1 cellular context compared by ENCODE assay signal in the genomic region with DNA sequence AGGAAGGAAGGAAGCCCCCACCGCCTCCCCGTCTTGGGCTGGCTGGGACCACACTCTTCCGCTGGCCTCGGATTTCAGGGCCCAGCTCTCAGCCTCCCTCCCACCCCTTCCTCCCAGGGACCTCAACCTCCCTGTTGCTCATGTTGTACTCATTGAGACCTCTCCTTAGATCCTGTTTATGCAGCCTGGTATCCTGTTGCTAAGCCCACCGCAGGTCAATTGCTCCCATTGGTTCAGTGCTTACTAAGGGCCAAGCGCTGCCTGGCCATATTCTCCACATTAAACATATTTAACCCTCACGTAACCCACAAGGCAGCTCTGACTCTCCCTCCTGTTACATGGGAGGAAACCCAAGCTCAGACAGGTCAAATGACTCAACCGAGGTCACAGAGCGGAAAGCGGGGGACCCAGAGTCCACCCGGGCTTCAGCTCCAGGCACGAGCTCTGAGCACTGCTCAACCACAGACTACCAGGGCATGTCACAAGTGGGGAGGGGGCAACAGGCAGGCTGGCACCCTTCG.
TF ChIP-seq lines count a peak whose summit lies in the region.

No MANE protein-coding gene starts in this region.

TF ChIP-seq in HepG2, 621 proteins besides CTCF, POLR2A, EP300 and RAD21 (continued from another document):
- TF ChIP-seq ZBTB25 (CRISPR knock-in tag; IDR thresholded peaks at IDR 0.05) (no peak), SALL1 (CRISPR knock-in tag; IDR thresholded peaks at IDR 0.05) (peak; percentile 27; the same call in 1 of the 2 replicates), SOX5 (CRISPR knock-in tag; IDR thresholded peaks at IDR 0.05; ENCODE audit: borderline replicate concordance) (0 out of 2 replicates have a peak, but pooled peaks have one; percentile 12), TARDBP (CRISPR knock-in tag; IDR thresholded peaks at IDR 0.05) (no peak), U2AF1 (optimal IDR thresholded peaks at IDR 0.05; ENCODE audit: low read depth, low read length) (no peak), GPBP1L1 (CRISPR knock-in tag; IDR thresholded peaks at IDR 0.05) (no peak), BHLHE40 (IDR thresholded peaks at IDR 0.05; ENCODE audit: low read length) (0 out of 2 replicates have a peak, but pooled peaks have one; percentile 10), FOSL2 (CRISPR knock-in tag; IDR thresholded peaks at IDR 0.05) (peak; percentile 90), ZMAT3 (CRISPR knock-in tag; conservative IDR thresholded peaks at IDR 0.05) (no peak), KDM6A (CRISPR knock-in tag; IDR thresholded peaks at IDR 0.05; ENCODE audit: low read depth) (no peak), MED1 (CRISPR knock-in tag; IDR thresholded peaks at IDR 0.05) (0 out of 2 replicates have a peak, but pooled peaks have one; percentile 21), ZNF350 (CRISPR knock-in tag; IDR thresholded peaks at IDR 0.05; ENCODE audit: borderline replicate concordance, low read depth) (no peak), ATF3 (CRISPR knock-in tag; IDR thresholded peaks at IDR 0.05) (no peak), KMT2A (CRISPR knock-in tag; IDR thresholded peaks at IDR 0.05) (no peak), JUND (CRISPR knock-in tag; IDR thresholded peaks at IDR 0.05) (0 out of 2 replicates have a peak, but pooled peaks have one; percentile 28), HMGXB3 (CRISPR knock-in tag; IDR thresholded peaks at IDR 0.05; ENCODE audit: borderline replicate concordance) (no peak)
- TF ChIP-seq, protein P1, sequence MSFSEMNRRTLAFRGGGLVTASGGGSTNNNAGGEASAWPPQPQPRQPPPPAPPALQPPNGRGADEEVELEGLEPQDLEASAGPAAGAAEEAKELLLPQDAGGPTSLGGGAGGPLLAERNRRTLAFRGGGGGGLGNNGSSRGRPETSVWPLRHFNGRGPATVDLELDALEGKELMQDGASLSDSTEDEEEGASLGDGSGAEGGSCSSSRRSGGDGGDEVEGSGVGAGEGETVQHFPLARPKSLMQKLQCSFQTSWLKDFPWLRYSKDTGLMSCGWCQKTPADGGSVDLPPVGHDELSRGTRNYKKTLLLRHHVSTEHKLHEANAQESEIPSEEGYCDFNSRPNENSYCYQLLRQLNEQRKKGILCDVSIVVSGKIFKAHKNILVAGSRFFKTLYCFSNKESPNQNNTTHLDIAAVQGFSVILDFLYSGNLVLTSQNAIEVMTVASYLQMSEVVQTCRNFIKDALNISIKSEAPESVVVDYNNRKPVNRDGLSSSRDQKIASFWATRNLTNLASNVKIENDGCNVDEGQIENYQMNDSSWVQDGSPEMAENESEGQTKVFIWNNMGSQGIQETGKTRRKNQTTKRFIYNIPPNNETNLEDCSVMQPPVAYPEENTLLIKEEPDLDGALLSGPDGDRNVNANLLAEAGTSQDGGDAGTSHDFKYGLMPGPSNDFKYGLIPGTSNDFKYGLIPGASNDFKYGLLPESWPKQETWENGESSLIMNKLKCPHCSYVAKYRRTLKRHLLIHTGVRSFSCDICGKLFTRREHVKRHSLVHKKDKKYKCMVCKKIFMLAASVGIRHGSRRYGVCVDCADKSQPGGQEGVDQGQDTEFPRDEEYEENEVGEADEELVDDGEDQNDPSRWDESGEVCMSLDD (CRISPR knock-in tag; IDR thresholded peaks at IDR 0.05; ENCODE audit: borderline replicate concordance): peak; percentile 37; the same call in 1 of the 2 replicates
- TF ChIP-seq, protein P2, sequence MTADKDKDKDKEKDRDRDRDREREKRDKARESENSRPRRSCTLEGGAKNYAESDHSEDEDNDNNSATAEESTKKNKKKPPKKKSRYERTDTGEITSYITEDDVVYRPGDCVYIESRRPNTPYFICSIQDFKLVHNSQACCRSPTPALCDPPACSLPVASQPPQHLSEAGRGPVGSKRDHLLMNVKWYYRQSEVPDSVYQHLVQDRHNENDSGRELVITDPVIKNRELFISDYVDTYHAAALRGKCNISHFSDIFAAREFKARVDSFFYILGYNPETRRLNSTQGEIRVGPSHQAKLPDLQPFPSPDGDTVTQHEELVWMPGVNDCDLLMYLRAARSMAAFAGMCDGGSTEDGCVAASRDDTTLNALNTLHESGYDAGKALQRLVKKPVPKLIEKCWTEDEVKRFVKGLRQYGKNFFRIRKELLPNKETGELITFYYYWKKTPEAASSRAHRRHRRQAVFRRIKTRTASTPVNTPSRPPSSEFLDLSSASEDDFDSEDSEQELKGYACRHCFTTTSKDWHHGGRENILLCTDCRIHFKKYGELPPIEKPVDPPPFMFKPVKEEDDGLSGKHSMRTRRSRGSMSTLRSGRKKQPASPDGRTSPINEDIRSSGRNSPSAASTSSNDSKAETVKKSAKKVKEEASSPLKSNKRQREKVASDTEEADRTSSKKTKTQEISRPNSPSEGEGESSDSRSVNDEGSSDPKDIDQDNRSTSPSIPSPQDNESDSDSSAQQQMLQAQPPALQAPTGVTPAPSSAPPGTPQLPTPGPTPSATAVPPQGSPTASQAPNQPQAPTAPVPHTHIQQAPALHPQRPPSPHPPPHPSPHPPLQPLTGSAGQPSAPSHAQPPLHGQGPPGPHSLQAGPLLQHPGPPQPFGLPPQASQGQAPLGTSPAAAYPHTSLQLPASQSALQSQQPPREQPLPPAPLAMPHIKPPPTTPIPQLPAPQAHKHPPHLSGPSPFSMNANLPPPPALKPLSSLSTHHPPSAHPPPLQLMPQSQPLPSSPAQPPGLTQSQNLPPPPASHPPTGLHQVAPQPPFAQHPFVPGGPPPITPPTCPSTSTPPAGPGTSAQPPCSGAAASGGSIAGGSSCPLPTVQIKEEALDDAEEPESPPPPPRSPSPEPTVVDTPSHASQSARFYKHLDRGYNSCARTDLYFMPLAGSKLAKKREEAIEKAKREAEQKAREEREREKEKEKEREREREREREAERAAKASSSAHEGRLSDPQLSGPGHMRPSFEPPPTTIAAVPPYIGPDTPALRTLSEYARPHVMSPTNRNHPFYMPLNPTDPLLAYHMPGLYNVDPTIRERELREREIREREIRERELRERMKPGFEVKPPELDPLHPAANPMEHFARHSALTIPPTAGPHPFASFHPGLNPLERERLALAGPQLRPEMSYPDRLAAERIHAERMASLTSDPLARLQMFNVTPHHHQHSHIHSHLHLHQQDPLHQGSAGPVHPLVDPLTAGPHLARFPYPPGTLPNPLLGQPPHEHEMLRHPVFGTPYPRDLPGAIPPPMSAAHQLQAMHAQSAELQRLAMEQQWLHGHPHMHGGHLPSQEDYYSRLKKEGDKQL (CRISPR knock-in tag; IDR thresholded peaks at IDR 0.05; ENCODE audit: low read depth): no peak
- TF ChIP-seq, protein P3, sequence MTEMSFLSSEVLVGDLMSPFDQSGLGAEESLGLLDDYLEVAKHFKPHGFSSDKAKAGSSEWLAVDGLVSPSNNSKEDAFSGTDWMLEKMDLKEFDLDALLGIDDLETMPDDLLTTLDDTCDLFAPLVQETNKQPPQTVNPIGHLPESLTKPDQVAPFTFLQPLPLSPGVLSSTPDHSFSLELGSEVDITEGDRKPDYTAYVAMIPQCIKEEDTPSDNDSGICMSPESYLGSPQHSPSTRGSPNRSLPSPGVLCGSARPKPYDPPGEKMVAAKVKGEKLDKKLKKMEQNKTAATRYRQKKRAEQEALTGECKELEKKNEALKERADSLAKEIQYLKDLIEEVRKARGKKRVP (CRISPR knock-in tag; IDR thresholded peaks at IDR 0.05): 0 out of 4 replicates have a peak, but pooled peaks of 1 of the 2 experiments have one; percentile 36
